8 cellular contexts compared by ENCODE assay signal in the genomic region with DNA sequence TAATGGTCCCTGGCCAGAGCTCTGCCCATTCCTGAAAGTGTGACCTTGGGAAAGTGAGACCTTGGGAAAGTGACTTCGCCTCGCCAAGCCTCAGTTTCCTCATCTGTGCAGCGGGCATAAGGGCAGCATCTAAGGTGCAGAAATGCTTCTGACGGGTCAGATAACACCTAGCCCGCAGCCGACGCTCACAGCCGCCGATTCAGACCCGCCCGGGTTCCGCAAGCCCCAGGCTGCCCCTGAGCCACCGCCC. TPM values are rescaled to one million over a fixed set of nuclear protein-coding genes. Genes with fewer than 3 reads are reported as not detected.
DNase-seq lines count a peak whose midpoint lies in the region; ATAC-seq and TF ChIP-seq lines count a peak whose summit lies in the region.

No MANE protein-coding gene starts in this region.

- H3K36me3 ChIP-seq in brain microvascular endothelial cell (replicated peaks) = peaks cover 3% of the 10 kb centered on the region
- H3K36me3 ChIP-seq in mesendoderm (ENCODE audit: control insufficient read depth, insufficient read depth, low read length) = no peaks in the 10 kb centered on the region

- H2BK5ac ChIP-seq in mesendoderm (ENCODE audit: low read length) = no peak overlapping the region

- WGBS in mesendoderm (ENCODE audit: extremely low coverage, insufficient coverage, low lambda C conversion rate) = no CpG with 5 or more reads among the region's 13 CpGs

- no peak overlapping the region for H4K5ac ChIP-seq in mesendoderm (ENCODE audit: low read length)

- H3K23ac ChIP-seq in mesendoderm (ENCODE audit: low read length) = peak overlapping the region; percentile 80

- TF ChIP-seq CTCF in brain microvascular endothelial cell (IDR thresholded peaks at IDR 0.05; ENCODE audit: low read depth, low read length, missing control alignments) = no peak

- peak overlapping the region; percentile 93 for H3K56ac ChIP-seq in mesendoderm (ENCODE audit: low read length)

- H3K4ac ChIP-seq in mesendoderm (ENCODE audit: low read depth, low read length) = peak overlapping the region; percentile 92

- peaks cover 23% of the 10 kb centered on the region for H3K79me1 ChIP-seq in mesendoderm (ENCODE audit: low read length)

- ATAC-seq in GM19438 (IDR thresholded peaks at IDR 0.05; ENCODE audit: low read depth, unreplicated experiment) (peak; percentile 25), HG03521 (IDR thresholded peaks at IDR 0.05; ENCODE audit: unreplicated experiment) (peak; percentile 14), HG03469 (IDR thresholded peaks at IDR 0.05; ENCODE audit: unreplicated experiment) (no peak)

- H3K4me2 ChIP-seq in mesendoderm (ENCODE audit: low read length) = peak overlapping the region; percentile 96

- H3K27me3 ChIP-seq in brain microvascular endothelial cell (replicated peaks) (no peaks in the 10 kb centered on the region), mesendoderm (ENCODE audit: insufficient read depth, low read length, poor library complexity) (no peaks in the 10 kb centered on the region)

- peaks cover 11% of the 10 kb centered on the region for H3K4me1 ChIP-seq in mesendoderm (ENCODE audit: control insufficient read depth, low read depth, low read length)

- no peak overlapping the region for H2BK15ac ChIP-seq in mesendoderm (replicated peaks; ENCODE audit: low read depth)

- H3K9ac ChIP-seq in mesendoderm (ENCODE audit: low read length) = peak overlapping the region; percentile 92

- H3K4me3 ChIP-seq in brain microvascular endothelial cell (ENCODE audit: low read depth, low read length) (peak overlapping the region; percentile 82), mesendoderm (ENCODE audit: low read length) (peak overlapping the region; percentile 92)

- H2BK120ac ChIP-seq in mesendoderm (ENCODE audit: low read depth, low read length) = no peak overlapping the region

- H3K18ac ChIP-seq in mesendoderm (ENCODE audit: low read length) = peak overlapping the region; percentile 52

- peak overlapping the region; percentile 94 for H2AK5ac ChIP-seq in mesendoderm (ENCODE audit: low read length)

- H4K8ac ChIP-seq in mesendoderm (ENCODE audit: low read depth, low read length) = no peak overlapping the region

- H3K27ac ChIP-seq in brain microvascular endothelial cell (peak overlapping the region; percentile 38), mesendoderm (ENCODE audit: low read depth, low read length) (no peak overlapping the region)

- H3K79me2 ChIP-seq in mesendoderm (ENCODE audit: control insufficient read depth, insufficient read depth, low read length) = peaks cover 52% of the 10 kb centered on the region

- DNase-seq in brain microvascular endothelial cell (no peak), mesendoderm (no peak), AML-193 (lab: John Stamatoyannopoulos, UW) (no peak), cerebellar cortex (ENCODE audit: low spot score) (no peak), medulla oblongata (ENCODE audit: extremely low spot score) (no peak)

- in situ Hi-C loops in brain microvascular endothelial cell (cut with HindIII; ENCODE audit: low pct_ligation_motif_present, low sequenced_read_pairs) = no loop called here

RNA-seq across cellular contexts. Expression of gene FKBP1A, which starts 0.5 kb away (rescaled TPM):
- 234 TPM for polyA plus RNA-seq in mesendoderm (2013, experiment 1 of 2)
- polyA plus RNA-seq in mesendoderm (2013, experiment 2 of 2) = 233 TPM
